In the genomic region with DNA sequence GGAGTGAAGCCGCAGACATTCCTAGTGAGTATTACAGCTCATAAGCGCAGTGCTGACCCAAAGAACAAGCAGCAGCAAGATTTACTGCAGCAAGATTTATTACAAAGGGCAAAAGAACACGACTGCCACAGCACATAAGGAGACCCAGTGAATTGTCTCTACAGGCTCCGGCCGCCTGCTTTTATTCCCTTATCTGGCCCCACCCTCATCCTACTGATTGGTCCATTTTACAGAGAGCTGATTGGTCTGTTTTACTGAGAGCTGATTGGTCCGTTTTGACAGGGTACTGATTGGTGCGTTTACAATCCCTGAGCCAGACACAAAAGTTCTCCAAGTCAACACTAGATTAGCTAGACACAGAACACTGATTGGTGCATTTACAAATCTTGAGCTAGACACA, we compare ENCODE assay signal across 19 cellular contexts.
"Had no signal": no experiment of that assay in that cellular context is flagged by ENCODE, and none has a peak within 500 bp of the region (broad histone marks: within the 10 kb centered on the region; RNA-seq: fewer than 3 reads in every experiment).

No MANE protein-coding gene starts in this region.

- H3K4me1 Mint-ChIP-seq: stimulated activated naive B cell treated with anti-CD40 and anti-IgM and Interleukin-4, amounts not matched to agents 10 μg/mL and 1 μg/mL and 100 μg/mL, for 72 hours had no signal

- H3K9me3 Mint-ChIP-seq: immature natural killer cell; natural killer cell; stimulated activated naive B cell treated with anti-CD40 and anti-IgM and Interleukin-4, amounts not matched to agents 10 μg/mL and 1 μg/mL and 100 μg/mL, for 72 hours; stimulated activated naive CD8-positive, alpha-beta T cell treated with anti-CD3 and anti-CD28 coated beads, Interleukin-15, amount 100 ng/mL, for 72 hours had no signal

- H3K9me3 ChIP-seq: esophagus squamous epithelium, ovary, right atrium auricular region, sigmoid colon, upper lobe of left lung, vagina had no signal

- H3K4me3 ChIP-seq: esophagus squamous epithelium, neural progenitor cell, ovary, sigmoid colon, upper lobe of left lung, vagina had no signal

- H3K27ac ChIP-seq: esophagus squamous epithelium, foreskin keratinocyte, neural progenitor cell, ovary, right atrium auricular region, sigmoid colon, upper lobe of left lung, vagina had no signal

- H3K27ac Mint-ChIP-seq: immature natural killer cell; natural killer cell; neural progenitor cell; stimulated activated naive B cell treated with anti-CD40 and anti-IgM and Interleukin-4, amounts not matched to agents 10 μg/mL and 1 μg/mL and 100 μg/mL, for 72 hours; stimulated activated naive CD8-positive, alpha-beta T cell treated with anti-CD3 and anti-CD28 coated beads, Interleukin-15, amount 100 ng/mL, for 72 hours had no signal

- H3K27me3 Mint-ChIP-seq: stimulated activated naive B cell treated with anti-CD40 and anti-IgM and Interleukin-4, amounts not matched to agents 10 μg/mL and 1 μg/mL and 100 μg/mL, for 72 hours; stimulated activated naive CD8-positive, alpha-beta T cell treated with anti-CD3 and anti-CD28 coated beads, Interleukin-15, amount 100 ng/mL, for 72 hours had no signal

- H3K27me3 ChIP-seq: foreskin keratinocyte, ovary, right atrium auricular region, sigmoid colon, vagina had no signal

- H3K4me3 Mint-ChIP-seq: immature natural killer cell; natural killer cell; neural progenitor cell; stimulated activated naive B cell treated with anti-CD40 and anti-IgM and Interleukin-4, amounts not matched to agents 10 μg/mL and 1 μg/mL and 100 μg/mL, for 72 hours; stimulated activated naive CD8-positive, alpha-beta T cell treated with anti-CD3 and anti-CD28 coated beads, Interleukin-15, amount 100 ng/mL, for 72 hours had no signal

- H3K36me3 Mint-ChIP-seq: natural killer cell; neural progenitor cell; stimulated activated naive B cell treated with anti-CD40 and anti-IgM and Interleukin-4, amounts not matched to agents 10 μg/mL and 1 μg/mL and 100 μg/mL, for 72 hours had no signal

- H3K4me1 ChIP-seq: esophagus squamous epithelium, foreskin keratinocyte, neural progenitor cell, upper lobe of left lung had no signal

- DNase-seq: effector memory CD4-positive, alpha-beta T cell; esophagus squamous epithelium; foreskin keratinocyte; immature natural killer cell; kidney; left colon; natural killer cell; nucleus accumbens; ovary; sigmoid colon; stimulated activated CD4-positive, alpha-beta T cell treated with anti-CD3 and anti-CD28 coated beads, Interleukin-2, amount 100 ng/mL, for 24 hours; stimulated activated CD4-positive, alpha-beta T cell treated with anti-CD3 and anti-CD28 coated beads, Interleukin-4, amount 100 ng/mL, for 4 hours; stimulated activated naive B cell treated with anti-CD40 and anti-IgM and Interleukin-4, amounts not matched to agents 10 μg/mL and 1 μg/mL and 100 μg/mL, for 72 hours; stimulated activated naive CD8-positive, alpha-beta T cell treated with anti-CD3 and anti-CD28 coated beads, Interleukin-15, amount 100 ng/mL, for 72 hours had no signal

- H3K36me3 ChIP-seq: esophagus squamous epithelium, neural progenitor cell, ovary, right atrium auricular region, sigmoid colon, upper lobe of left lung, vagina had no signal

- ATAC-seq: foreskin keratinocyte; left colon; left ventricle myocardium superior; natural killer cell; stimulated activated naive B cell treated with anti-CD40 and anti-IgM and Interleukin-4, amounts not matched to agents 10 μg/mL and 1 μg/mL and 100 μg/mL, for 72 hours had no signal
